ENCODE assay signal across 12 cellular contexts in genomic region chr2:37896319-37896718, GRCh38. TPM values are rescaled to one million over a fixed set of nuclear protein-coding genes. Genes with fewer than 3 reads are reported as not detected.
DNase-seq lines count a peak whose midpoint lies in the region; ATAC-seq, FAIRE-seq and TF ChIP-seq lines count a peak whose summit lies in the region.
"Had no signal": no experiment of that assay in that cellular context is flagged by ENCODE, and none has a peak within 500 bp of the region (broad histone marks: within the 10 kb centered on the region; RNA-seq: fewer than 3 reads in every experiment).

No MANE protein-coding gene starts in this region.

- WGBS in K562 (ENCODE audit: insufficient coverage, low coverage, missing lambda C conversion rate): 5% methylated on average over 3 of the region's 3 CpGs
- 17% methylated on average over 3 of the region's 3 CpGs for WGBS in right lobe of liver (ENCODE audit: insufficient coverage, low coverage, low lambda C conversion rate, missing lambda C conversion rate)

- peak; percentile 57; the same call in 2 of the 3 replicates for ATAC-seq in K562
- peak; percentile 87 to 94 (median 89) for ATAC-seq in right lobe of liver
- no peak for ATAC-seq in left cardiac atrium

- in situ Hi-C loops in K562 (cut with MboI): loop anchor here (25.0 kb wide), 1 partner anchor 1109 kb away; no protein-coding TSS in a partner anchor
- in situ Hi-C loops in ACHN (cut with HindIII; ENCODE audit: low pct_ligation_motif_present, low pct_unique_long_range_greater_than_20kb, low sequenced_read_pairs): no loop called here

- DNase-seq in GM12864 (ENCODE audit: low read depth): no peak
- DNase-seq in M059J (ENCODE audit: low read depth): peak; percentile 28
- DNase-seq in K562 (ENCODE audit: extremely low read depth in 1 of 4, low spot score in 3 of 4): peak in 1 of 4 experiments; percentile 18
- DNase-seq in right lobe of liver: no peak
- no peak for DNase-seq in ACHN
- no peak for DNase-seq in left cardiac atrium
- DNase-seq in putamen (ENCODE audit: low spot score): no peak

- intact Hi-C loops in K562 (cut with micrococcal nuclease) (loop anchor here (5.0 kb wide), 2 partner anchors 76 to 221 kb away; no protein-coding TSS in a partner anchor), right lobe of liver (cut with DNase I) (loop anchor here (10.0 kb wide), 1 partner anchor 378 kb away; no protein-coding TSS in a partner anchor), left cardiac atrium (cut with DNase I) (loop anchor here in 1 of 2 donors (10.0 kb wide), 1 partner anchor 378 kb away; no protein-coding TSS in a partner anchor)

- TF ChIP-seq CTCF in GM12864 (IDR thresholded peaks at IDR 0.05; ENCODE audit: low read depth, low read length, missing control alignments): peak; percentile 16
- peak; percentile 9 to 40 (median 25); a peak in 2 of 6 replicates for TF ChIP-seq CTCF in K562 (IDR thresholded peaks at IDR 0.05 in 2 of 3, conservative IDR thresholded peaks at IDR 0.05 in 1 of 3; ENCODE audit: insufficient read depth in 2 of 3, low read depth in 1 of 3, low read length in 3 of 3)
- TF ChIP-seq CTCF in right lobe of liver (IDR thresholded peaks at IDR 0.05): peak; percentile 40 to 57 (median 43)

- TF ChIP-seq RAD21 in K562 (CRISPR knock-in tag; conservative IDR thresholded peaks at IDR 0.05 in 1 of 2, IDR thresholded peaks at IDR 0.05 in 1 of 2): peak in 1 of 2 experiments; percentile 64; a peak in 2 of 4 replicates

- CTCF ChIA-PET in K562 (lab: Yijun Ruan, JAX; ENCODE audit: low intra/inter-chr PET ratio): no interaction called here

- TF ChIP-seq POLR2A in K562 (conservative IDR thresholded peaks at IDR 0.05) (no peak), right lobe of liver (IDR thresholded peaks at IDR 0.05) (no peak)

- BruUV-seq in K562 (replicated peaks; lab: Mats Ljungman, UMichigan): no TSS peak

- no peaks in the 10 kb centered on the region for H3K79me2 ChIP-seq in K562 (ENCODE audit: control insufficient read depth, insufficient read depth, low read length)

- H3K27ac ChIP-seq in K562 (ENCODE audit: extremely low read depth, low read depth, low read length): no peak overlapping the region
- H3K27ac ChIP-seq in right lobe of liver: no peak overlapping the region
- H3K27ac ChIP-seq: tibial nerve had no signal

- H3K9ac ChIP-seq in K562 (ENCODE audit: insufficient read depth in 1 of 2, low read depth in 2 of 2, low read length in 2 of 2): no peak overlapping the region

- POLR2A ChIA-PET in K562 (lab: Yijun Ruan, JAX): no interaction called here

- no peak for TF ChIP-seq EP300 in K562 (IDR thresholded peaks at IDR 0.05; ENCODE audit: low read length)

- H3K27me3 ChIP-seq in K562 (ENCODE audit: control insufficient read depth in 2 of 2, insufficient read depth in 2 of 2, low read length in 2 of 2) (peaks cover 2 to 12% of the 10 kb centered on the region in 2 experiments; a peak in 2 of 5 replicates), right lobe of liver (no peaks in the 10 kb centered on the region)
- H3K27me3 ChIP-seq: tibial nerve had no signal

- H3K36me3 ChIP-seq in K562 (ENCODE audit: control insufficient read depth, insufficient read depth, low read length) (no peaks in the 10 kb centered on the region), right lobe of liver (no peaks in the 10 kb centered on the region)
- H3K36me3 ChIP-seq: tibial nerve had no signal

- H3K9me3 ChIP-seq in K562 (replicated peaks; ENCODE audit: control insufficient read depth, insufficient read depth, low read depth, low read length) (no peaks in the 10 kb centered on the region), right lobe of liver (no peaks in the 10 kb centered on the region)
- H3K9me3 ChIP-seq: tibial nerve had no signal

- no peak overlapping the region for H3K4me3 ChIP-seq in GM12864 (ENCODE audit: low read depth, low read length)
- no peak overlapping the region for H3K4me3 ChIP-seq in K562
- no peak overlapping the region for H3K4me3 ChIP-seq in right lobe of liver
- H3K4me3 ChIP-seq: smooth muscle cell, tibial nerve had no signal

- H3K9me1 ChIP-seq in K562 (ENCODE audit: control insufficient read depth, insufficient read depth, low read length): no peaks in the 10 kb centered on the region

- 0 out of 2 replicates have a peak, but pooled peaks cover 1% of the 10 kb centered on the region for H4K20me1 ChIP-seq in K562 (replicated peaks; ENCODE audit: control insufficient read depth, insufficient read depth, low read length)

- H2AFZ ChIP-seq in K562 (ENCODE audit: low read depth, low read length): no peak overlapping the region

- no peak overlapping the region for H3K4me2 ChIP-seq in K562 (ENCODE audit: insufficient read depth, low read length)
- H3K4me2 ChIP-seq: smooth muscle cell had no signal

- FAIRE-seq in K562 (lab: Jason Lieb, UNC): peak; percentile 72
- FAIRE-seq: colon, islet of Langerhans, RCC 7860 had no signal

- H3K4me1 ChIP-seq in K562 (replicated peaks in 1 of 2; ENCODE audit: control insufficient read depth in 2 of 2, insufficient read depth in 2 of 2, low read length in 2 of 2) (no peaks in the 10 kb centered on the region), right lobe of liver (no peaks in the 10 kb centered on the region)

TF ChIP-seq in K562, 482 proteins besides CTCF, POLR2A, EP300 and RAD21:
- TF ChIP-seq DACH1 (IDR thresholded peaks at IDR 0.05; ENCODE audit: partially characterized antibody): no peak
- TF ChIP-seq, protein P1, sequence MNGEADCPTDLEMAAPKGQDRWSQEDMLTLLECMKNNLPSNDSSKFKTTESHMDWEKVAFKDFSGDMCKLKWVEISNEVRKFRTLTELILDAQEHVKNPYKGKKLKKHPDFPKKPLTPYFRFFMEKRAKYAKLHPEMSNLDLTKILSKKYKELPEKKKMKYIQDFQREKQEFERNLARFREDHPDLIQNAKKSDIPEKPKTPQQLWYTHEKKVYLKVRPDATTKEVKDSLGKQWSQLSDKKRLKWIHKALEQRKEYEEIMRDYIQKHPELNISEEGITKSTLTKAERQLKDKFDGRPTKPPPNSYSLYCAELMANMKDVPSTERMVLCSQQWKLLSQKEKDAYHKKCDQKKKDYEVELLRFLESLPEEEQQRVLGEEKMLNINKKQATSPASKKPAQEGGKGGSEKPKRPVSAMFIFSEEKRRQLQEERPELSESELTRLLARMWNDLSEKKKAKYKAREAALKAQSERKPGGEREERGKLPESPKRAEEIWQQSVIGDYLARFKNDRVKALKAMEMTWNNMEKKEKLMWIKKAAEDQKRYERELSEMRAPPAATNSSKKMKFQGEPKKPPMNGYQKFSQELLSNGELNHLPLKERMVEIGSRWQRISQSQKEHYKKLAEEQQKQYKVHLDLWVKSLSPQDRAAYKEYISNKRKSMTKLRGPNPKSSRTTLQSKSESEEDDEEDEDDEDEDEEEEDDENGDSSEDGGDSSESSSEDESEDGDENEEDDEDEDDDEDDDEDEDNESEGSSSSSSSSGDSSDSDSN (IDR thresholded peaks at IDR 0.05; ENCODE audit: borderline replicate concordance in 1 of 2, low read depth in 2 of 2, low read length in 2 of 2): no peak
- TF ChIP-seq PML (IDR thresholded peaks at IDR 0.05; ENCODE audit: low read length): no peak
- TF ChIP-seq NR2C1 (IDR thresholded peaks at IDR 0.05): no peak
- no peak for TF ChIP-seq NR2C1 (tag; IDR thresholded peaks at IDR 0.05)
- no peak for TF ChIP-seq ZNF232 (CRISPR knock-in tag; IDR thresholded peaks at IDR 0.05)
- no peak for TF ChIP-seq ZNF347 (CRISPR knock-in tag; IDR thresholded peaks at IDR 0.05; ENCODE audit: low read depth)
- no peak for TF ChIP-seq FOS (IDR thresholded peaks at IDR 0.05; ENCODE audit: extremely low read depth, insufficient read length)
- no peak for TF ChIP-seq SRSF1 (IDR thresholded peaks at IDR 0.05; ENCODE audit: low read depth, low read length)
- TF ChIP-seq ZC3H4 (CRISPR knock-in tag; IDR thresholded peaks at IDR 0.05; ENCODE audit: borderline replicate concordance): no peak
- TF ChIP-seq ESRRB (CRISPR knock-in tag; IDR thresholded peaks at IDR 0.05; ENCODE audit: borderline replicate concordance): no peak
- TF ChIP-seq TCF7L2 (IDR thresholded peaks at IDR 0.05; ENCODE audit: low read depth, low read length): no peak
- no peak for TF ChIP-seq CEBPB (tag; IDR thresholded peaks at IDR 0.05)
TF ChIP-seq in K562: peak in this region for 0.

RNA-seq across cellular contexts. Expression of gene RMDN2, which starts 28.8 kb away (rescaled TPM):
- 3.1 and 5.1 TPM in 2 replicates for total RNA-seq in M059J (2014; rRNA removed; shearing (Covaris generic))
- total RNA-seq in K562 (2011; cell fraction: chromatin; rRNA removed; ENCODE audit: low replicate concordance): 1.2 and 6.3 TPM in 2 replicates
- 0.79 and 1.2 TPM in 2 replicates for total RNA-seq in K562 (2011; cell fraction: nucleolus; rRNA removed)
- total RNA-seq in K562 (2011; cell fraction: nucleoplasm; rRNA removed): 3.1 and 3.7 TPM in 2 replicates
- total RNA-seq in K562 (2014; rRNA removed) (1.5 and 2.8 TPM in 2 replicates), K562 (2014; rRNA removed; fragmentation: Illumina TruSeq; extraction: Trizol) (4.2 and 4.7 TPM in 2 replicates), K562 (2015; rRNA removed; fragmentation: Illumina TruSeq; extraction: Trizol) (3.5 and 4.3 TPM in 2 replicates), K562 (2021) (2.2 and 2.7 TPM in 2 replicates), right lobe of liver (10 to 100 TPM in 5 of 6 experiments, 1 to 10 TPM in 1; 8.8 to 18.5 (median 15.7) TPM), left cardiac atrium (1 to 10 TPM; 4.6 to 5.8 TPM)
- polyA plus RNA-seq in K562 (2011; rRNA removed) (1.2 and 2.3 TPM in 2 replicates), K562 (2014; fragmentation: Illumina TruSeq; extraction: Trizol) (3.1 and 4.2 TPM in 2 replicates), K562 (2014; fragmentation: Nextera tagmentation; extraction: Ambion mirVana) (1 to 10 TPM; 1.8 to 3.7 TPM), K562 (2014; rRNA removed) (1.9 and 2.6 TPM in 2 replicates)
- polyA plus RNA-seq in K562 (2011; cell fraction: cytosol; rRNA removed): 0.37 and 0.59 TPM in 2 replicates
- polyA plus RNA-seq in K562 (2011; cell fraction: nucleus; rRNA removed): 0.73 and 0.87 TPM in 2 replicates
- polyA plus RNA-seq in K562 (2012): 2.4 and 2.7 TPM in 2 replicates
- polyA minus RNA-seq in K562 (2011; rRNA and poly(A)+ RNA removed): 1.8 and 2.0 TPM in 2 replicates
- polyA minus RNA-seq in K562 (2011; cell fraction: cytosol; rRNA and poly(A)+ RNA removed): 1.1 TPM in 1 of 2 replicates, not detected in the other
- polyA minus RNA-seq in K562 (2011; cell fraction: nucleus; rRNA and poly(A)+ RNA removed): 1.7 and 2.2 TPM in 2 replicates

Comparison
In these comparisons a context has a peak if more than half of its experiments do, and no peak if none do; other contexts are left out.
1. ATAC-seq: peak in K562 (single experiment) and right lobe of liver (4 of 4); none in left cardiac atrium (0 of 2).
2. Peak in every context shown above with its lines, with median percentiles within 50 percentile points of each other: CTCF ChIP-seq.